Comparison of ENCODE assay signal across 20 cellular contexts in genomic region chr6:13688692-13689196, GRCh38. TPM values are rescaled to one million over a fixed set of nuclear protein-coding genes. Genes with fewer than 3 reads are reported as not detected.
DNase-seq lines count a peak whose midpoint lies in the region; ATAC-seq and TF ChIP-seq lines count a peak whose summit lies in the region.
"Had no signal": no experiment of that assay in that cellular context is flagged by ENCODE, and none has a peak within 500 bp of the region (broad histone marks: within the 10 kb centered on the region; RNA-seq: fewer than 3 reads in every experiment).

No MANE protein-coding gene starts in this region.

- no peaks in the 10 kb centered on the region for H3K36me3 ChIP-seq in CD8-positive, alpha-beta memory T cell (ENCODE audit: insufficient read depth, low read length)
- H3K36me3 ChIP-seq in Karpas-422 (ENCODE audit: insufficient read depth, low read length), result no peaks in the 10 kb centered on the region
- H3K36me3 ChIP-seq: brain microvascular endothelial cell, neural progenitor cell had no signal

- no peaks in the 10 kb centered on the region for H3K27me3 ChIP-seq in CD8-positive, alpha-beta memory T cell (ENCODE audit: insufficient read depth, low read length, poor library complexity, severe bottlenecking)
- H3K27me3 ChIP-seq in Karpas-422 (ENCODE audit: low read length), result no peaks in the 10 kb centered on the region
- H3K27me3 ChIP-seq: brain microvascular endothelial cell, neural progenitor cell had no signal

- no peak overlapping the region for H2AFZ ChIP-seq in Karpas-422 (ENCODE audit: low read length)
- H2AFZ ChIP-seq: neural progenitor cell had no signal

- H3K9ac ChIP-seq in Karpas-422 (ENCODE audit: low read length), result no peak overlapping the region
- H3K9ac ChIP-seq: neural progenitor cell had no signal

- intact Hi-C loops in activated T-helper 1 cell treated with anti-CD3 and anti-CD28 coated beads, Interleukin-12 subunit alpha, Interleukin-12 subunit beta, Interleukin-2, Interleukin-4 antibody, amounts not matched to agents 30 ng/mL and 10 ng/mL and 1 ng/mL, durations not matched to agents 14 hours and 24 hours and 36 hours (cut with micrococcal nuclease), result no loop called here

- no peak for ATAC-seq in HG03439 (IDR thresholded peaks at IDR 0.05; ENCODE audit: unreplicated experiment)
- ATAC-seq: A549, esophagus mucosa, SK-N-SH treated with all-trans-retinoic acid at 6 μM for 48 hours had no signal

- H3K9me3 ChIP-seq in CD8-positive, alpha-beta memory T cell (ENCODE audit: low read length), result no peaks in the 10 kb centered on the region
- H3K9me3 ChIP-seq in Karpas-422 (ENCODE audit: low read length), result no peaks in the 10 kb centered on the region
- H3K9me3 ChIP-seq: A549 had no signal

- no peak for TF ChIP-seq CTCF in mesothelial cell of epicardium (IDR thresholded peaks at IDR 0.05; ENCODE audit: unreplicated experiment)

- H3K4me1 Mint-ChIP-seq in T-helper 2 cell treated with Interferon-gamma antibody and Interleukin-4, amounts not matched to agents 5 μg/mL and 100 μg/mL, for 36 hours (ENCODE audit: low read depth), result peaks cover 47% of the 10 kb centered on the region
- H3K4me1 Mint-ChIP-seq in CD8-positive, alpha-beta memory T cell, result peaks cover 59 to 79% (median 70%) of the 10 kb centered on the region in 3 donors
- peaks cover 60% of the 10 kb centered on the region for H3K4me1 Mint-ChIP-seq in activated T-helper 1 cell treated with anti-CD3 and anti-CD28 coated beads, Interleukin-12 subunit alpha, Interleukin-12 subunit beta, Interleukin-2, Interleukin-4 antibody, amounts not matched to agents 30 ng/mL and 10 ng/mL and 1 ng/mL, durations not matched to agents 14 hours and 24 hours and 36 hours (ENCODE audit: low read depth)
- H3K4me1 Mint-ChIP-seq in mesothelial cell of epicardium, result peaks cover 20% of the 10 kb centered on the region
- H3K4me1 Mint-ChIP-seq: neural progenitor cell had no signal

- H3K27ac Mint-ChIP-seq in T-helper 2 cell treated with Interferon-gamma antibody and Interleukin-4, amounts not matched to agents 5 μg/mL and 100 μg/mL, for 36 hours, result peak overlapping the region; percentile 53
- peak overlapping the region; percentile 80 to 97 (median 94) for H3K27ac Mint-ChIP-seq in CD8-positive, alpha-beta memory T cell
- peak overlapping the region; percentile 44 for H3K27ac Mint-ChIP-seq in activated T-helper 1 cell treated with anti-CD3 and anti-CD28 coated beads, Interleukin-12 subunit alpha, Interleukin-12 subunit beta, Interleukin-2, Interleukin-4 antibody, amounts not matched to agents 30 ng/mL and 10 ng/mL and 1 ng/mL, durations not matched to agents 14 hours and 24 hours and 36 hours
- H3K27ac Mint-ChIP-seq in mesothelial cell of epicardium, result peak overlapping the region; percentile 48
- H3K27ac Mint-ChIP-seq: neural progenitor cell had no signal

- POLR2A ChIA-PET in CD8-positive, alpha-beta memory T cell (lab: Charles Lee), result interaction anchor here (0.8 to 1.8 kb wide), 2 partner anchors 21 to 74 kb away, joined by 4 to 10 read pairs; partner anchors contain the start of gene NOL7

- CTCF ChIA-PET in CD8-positive, alpha-beta memory T cell (lab: Charles Lee), result interaction anchor here (0.7 to 2.3 kb wide), 2 partner anchors 22 to 74 kb away, joined by 3 to 11 read pairs; partner anchors contain the start of gene NOL7

- H3K9me2 ChIP-seq in Karpas-422 (replicated peaks; ENCODE audit: insufficient read depth, low read length), result no peaks in the 10 kb centered on the region

- H3K27ac ChIP-seq in CD8-positive, alpha-beta memory T cell (ENCODE audit: low read depth, low read length), result no peak overlapping the region
- H3K27ac ChIP-seq in Karpas-422 (ENCODE audit: low read length), result no peak overlapping the region
- H3K27ac ChIP-seq: A549, brain microvascular endothelial cell, neural progenitor cell had no signal

- H3K4me3 ChIP-seq in CD8-positive, alpha-beta memory T cell (ENCODE audit: low read length), result no peak overlapping the region
- H3K4me3 ChIP-seq in Karpas-422 (ENCODE audit: low read length), result no peak overlapping the region
- H3K4me3 ChIP-seq: A549, neural progenitor cell had no signal

- H3K27me3 Mint-ChIP-seq in T-helper 2 cell treated with Interferon-gamma antibody and Interleukin-4, amounts not matched to agents 5 μg/mL and 100 μg/mL, for 36 hours (ENCODE audit: low read depth), result no peaks in the 10 kb centered on the region
- no peaks in the 10 kb centered on the region for H3K27me3 Mint-ChIP-seq in CD8-positive, alpha-beta memory T cell
- no peaks in the 10 kb centered on the region for H3K27me3 Mint-ChIP-seq in activated T-helper 1 cell treated with anti-CD3 and anti-CD28 coated beads, Interleukin-12 subunit alpha, Interleukin-12 subunit beta, Interleukin-2, Interleukin-4 antibody, amounts not matched to agents 30 ng/mL and 10 ng/mL and 1 ng/mL, durations not matched to agents 14 hours and 24 hours and 36 hours (ENCODE audit: insufficient read depth)
- no peaks in the 10 kb centered on the region for H3K27me3 Mint-ChIP-seq in mesothelial cell of epicardium (ENCODE audit: low read depth)

- no peak for DNase-seq in T-helper 2 cell treated with Interferon-gamma antibody and Interleukin-4, amounts not matched to agents 5 μg/mL and 100 μg/mL, for 36 hours (ENCODE audit: low spot score)
- no peak for DNase-seq in T-helper 2 cell
- DNase-seq in CD8-positive, alpha-beta memory T cell, result no peak
- no peak for DNase-seq in activated T-helper 1 cell treated with anti-CD3 and anti-CD28 coated beads, Interleukin-12 subunit alpha, Interleukin-12 subunit beta, Interleukin-2, Interleukin-4 antibody, amounts not matched to agents 30 ng/mL and 10 ng/mL and 1 ng/mL, durations not matched to agents 14 hours and 24 hours and 36 hours (ENCODE audit: low spot score)
- DNase-seq in mesothelial cell of epicardium (ENCODE audit: low spot score in 2 of 2, unreplicated experiment in 2 of 2), result no peak
- no peak for DNase-seq in SKM-1 (lab: John Stamatoyannopoulos, UW; ENCODE audit: unreplicated experiment)
- no peak for DNase-seq in Karpas-422
- DNase-seq: activated gamma-delta T cell, brain microvascular endothelial cell, C1 segment of cervical spinal cord, DMS153, HFFc6, KBM-7, left cardiac atrium, NCI-H1417 treated with DMSO at 0.1 percent for 48 hours had no signal

- H3K79me2 ChIP-seq in Karpas-422 (ENCODE audit: low read length), result peaks cover 59% of the 10 kb centered on the region

- H3K9me3 Mint-ChIP-seq in T-helper 2 cell treated with Interferon-gamma antibody and Interleukin-4, amounts not matched to agents 5 μg/mL and 100 μg/mL, for 36 hours, result no peaks in the 10 kb centered on the region
- no peaks in the 10 kb centered on the region for H3K9me3 Mint-ChIP-seq in CD8-positive, alpha-beta memory T cell
- H3K9me3 Mint-ChIP-seq in activated T-helper 1 cell treated with anti-CD3 and anti-CD28 coated beads, Interleukin-12 subunit alpha, Interleukin-12 subunit beta, Interleukin-2, Interleukin-4 antibody, amounts not matched to agents 30 ng/mL and 10 ng/mL and 1 ng/mL, durations not matched to agents 14 hours and 24 hours and 36 hours, result no peaks in the 10 kb centered on the region
- peaks cover 5% of the 10 kb centered on the region for H3K9me3 Mint-ChIP-seq in mesothelial cell of epicardium
- H3K9me3 Mint-ChIP-seq: HFFc6, neural progenitor cell had no signal

- no peak overlapping the region for H3K4me2 ChIP-seq in Karpas-422 (ENCODE audit: low read depth, low read length, poor library complexity, severe bottlenecking)
- H3K4me2 ChIP-seq: A549, neural progenitor cell had no signal

- peaks cover 16% of the 10 kb centered on the region; the same call in 1 of the 2 replicates for H4K20me1 ChIP-seq in Karpas-422 (ENCODE audit: insufficient read depth, low read depth, low read length)

- peaks cover 54% of the 10 kb centered on the region for H3K4me1 ChIP-seq in CD8-positive, alpha-beta memory T cell (ENCODE audit: insufficient read depth, low read length)
- no peaks in the 10 kb centered on the region for H3K4me1 ChIP-seq in Karpas-422 (ENCODE audit: low read length)
- H3K4me1 ChIP-seq: A549, neural progenitor cell had no signal

- peak overlapping the region; percentile 19 for H3K4me3 Mint-ChIP-seq in T-helper 2 cell treated with Interferon-gamma antibody and Interleukin-4, amounts not matched to agents 5 μg/mL and 100 μg/mL, for 36 hours
- peak overlapping the region; percentile 0 to 78 (median 58) for H3K4me3 Mint-ChIP-seq in CD8-positive, alpha-beta memory T cell
- no peak overlapping the region for H3K4me3 Mint-ChIP-seq in activated T-helper 1 cell treated with anti-CD3 and anti-CD28 coated beads, Interleukin-12 subunit alpha, Interleukin-12 subunit beta, Interleukin-2, Interleukin-4 antibody, amounts not matched to agents 30 ng/mL and 10 ng/mL and 1 ng/mL, durations not matched to agents 14 hours and 24 hours and 36 hours
- no peak overlapping the region for H3K4me3 Mint-ChIP-seq in mesothelial cell of epicardium
- H3K4me3 Mint-ChIP-seq: HFFc6, neural progenitor cell had no signal

- peaks cover 28% of the 10 kb centered on the region for H3K36me3 Mint-ChIP-seq in T-helper 2 cell treated with Interferon-gamma antibody and Interleukin-4, amounts not matched to agents 5 μg/mL and 100 μg/mL, for 36 hours (ENCODE audit: low read depth)
- H3K36me3 Mint-ChIP-seq in CD8-positive, alpha-beta memory T cell, result peaks cover 0 to 29% (median 10%) of the 10 kb centered on the region in 3 donors
- peaks cover 33% of the 10 kb centered on the region for H3K36me3 Mint-ChIP-seq in activated T-helper 1 cell treated with anti-CD3 and anti-CD28 coated beads, Interleukin-12 subunit alpha, Interleukin-12 subunit beta, Interleukin-2, Interleukin-4 antibody, amounts not matched to agents 30 ng/mL and 10 ng/mL and 1 ng/mL, durations not matched to agents 14 hours and 24 hours and 36 hours (ENCODE audit: low read depth)
- peaks cover 20% of the 10 kb centered on the region for H3K36me3 Mint-ChIP-seq in mesothelial cell of epicardium

RNA-seq across cellular contexts. Expression of gene RANBP9, which starts 22.9 kb away (rescaled TPM):
- 10 to 100 TPM; 45.4 to 47.0 TPM for total RNA-seq in CD8-positive, alpha-beta memory T cell
- 6.2 TPM for polyA plus RNA-seq in CD8-positive, alpha-beta memory T cell
- 58.4 and 60.1 TPM in 2 replicates for total RNA-seq in activated T-helper 1 cell treated with anti-CD3 and anti-CD28 coated beads, Interleukin-12 subunit alpha, Interleukin-12 subunit beta, Interleukin-2, Interleukin-4 antibody, amounts not matched to agents 30 ng/mL and 10 ng/mL and 1 ng/mL, durations not matched to agents 14 hours and 24 hours and 36 hours
- 45.5 to 46.9 TPM (median 45.8 TPM) in 3 replicates for total RNA-seq in mesothelial cell of epicardium
- 14.9 and 17.5 TPM in 2 replicates for total RNA-seq in Karpas-422 (2014; rRNA removed; shearing (Covaris generic); ENCODE audit: low replicate concordance)

Comparison
In these comparisons a context has a peak if more than half of its experiments do, and no peak if none do; other contexts are left out.
1. H3K27ac Mint-ChIP-seq: peak in every context shown above with its lines; median percentile 94 in CD8-positive, alpha-beta memory T cell; 53 in T-helper 2 cell treated with Interferon-gamma antibody and Interleukin-4, amounts not matched to agents 5 μg/mL and 100 μg/mL, for 36 hours; 48 in mesothelial cell of epicardium; 44 in activated T-helper 1 cell treated with anti-CD3 and anti-CD28 coated beads, Interleukin-12 subunit alpha, Interleukin-12 subunit beta, Interleukin-2, Interleukin-4 antibody, amounts not matched to agents 30 ng/mL and 10 ng/mL and 1 ng/mL, durations not matched to agents 14 hours and 24 hours and 36 hours.
2. H3K4me3 Mint-ChIP-seq: peak in T-helper 2 cell treated with Interferon-gamma antibody and Interleukin-4, amounts not matched to agents 5 μg/mL and 100 μg/mL, for 36 hours (single experiment) and CD8-positive, alpha-beta memory T cell (7 of 7); none in activated T-helper 1 cell treated with anti-CD3 and anti-CD28 coated beads, Interleukin-12 subunit alpha, Interleukin-12 subunit beta, Interleukin-2, Interleukin-4 antibody, amounts not matched to agents 30 ng/mL and 10 ng/mL and 1 ng/mL, durations not matched to agents 14 hours and 24 hours and 36 hours (single experiment) and mesothelial cell of epicardium (single experiment).